ENCODE assay signal across 27 cellular contexts in genomic region chr4:181312066-181312465, GRCh38.
DNase-seq lines count a peak whose midpoint lies in the region; ATAC-seq, FAIRE-seq and TF ChIP-seq lines count a peak whose summit lies in the region.
"Had no signal": no experiment of that assay in that cellular context is flagged by ENCODE, and none has a peak within 500 bp of the region (broad histone marks: within the 10 kb centered on the region; RNA-seq: fewer than 3 reads in every experiment).

No MANE protein-coding gene starts in this region.

- no peak overlapping the region for H3K4me3 ChIP-seq in right atrium auricular region
- no peak overlapping the region for H3K4me3 ChIP-seq in heart right ventricle
- H3K4me3 ChIP-seq in neural progenitor cell, result no peak overlapping the region
- H3K4me3 ChIP-seq: A549; BLaER1 treated with 17β-estradiol and CSF1 and Interleukin-3, amounts not matched to agents 10 nM and 100 nM; GM12878; GM23248 had no signal

- peaks cover 5% of the 10 kb centered on the region for H3K9me3 Mint-ChIP-seq in neural progenitor cell
- H3K9me3 Mint-ChIP-seq: CD4-positive, alpha-beta T cell had no signal

- H3K4me3 Mint-ChIP-seq in neural progenitor cell, result no peak overlapping the region
- H3K4me3 Mint-ChIP-seq: CD14-positive monocyte; CD4-positive, alpha-beta T cell; CD8-positive, alpha-beta memory T cell had no signal

- no peaks in the 10 kb centered on the region for H3K27me3 Mint-ChIP-seq in neural progenitor cell (ENCODE audit: insufficient read depth, low read depth)
- H3K27me3 Mint-ChIP-seq: CD4-positive, alpha-beta T cell; CD8-positive, alpha-beta memory T cell had no signal

- ATAC-seq in Right ventricle myocardium inferior (peak; percentile 86), heart right ventricle (peak; percentile 29 to 96 (median 94)), left ventricle myocardium superior (peak; percentile 98)
- ATAC-seq: A549, GM12878 had no signal

- no peak overlapping the region for H2AFZ ChIP-seq in neural progenitor cell (replicated peaks)
- H2AFZ ChIP-seq: GM23248 had no signal

- no peak overlapping the region for H3K9ac ChIP-seq in neural progenitor cell
- H3K9ac ChIP-seq: BLaER1 treated with 17β-estradiol and CSF1 and Interleukin-3, amounts not matched to agents 10 nM and 100 nM; GM23248 had no signal

- no peak overlapping the region for H3K27ac ChIP-seq in right atrium auricular region
- peak overlapping the region in 6 of 10 donors; percentile 6 to 68 (median 38) for H3K27ac ChIP-seq in heart right ventricle
- no peak overlapping the region for H3K27ac ChIP-seq in neural progenitor cell
- H3K27ac ChIP-seq: A549; BLaER1 treated with 17β-estradiol and CSF1 and Interleukin-3, amounts not matched to agents 10 nM and 100 nM; GM23248 had no signal

- H3K36me3 Mint-ChIP-seq in neural progenitor cell, result peaks cover 1% of the 10 kb centered on the region
- H3K36me3 Mint-ChIP-seq: CD14-positive monocyte; CD8-positive, alpha-beta memory T cell had no signal

- no peak overlapping the region for H3K4me2 ChIP-seq in neural progenitor cell
- H3K4me2 ChIP-seq: A549; BLaER1 treated with 17β-estradiol and CSF1 and Interleukin-3, amounts not matched to agents 10 nM and 100 nM had no signal

- H3K27ac Mint-ChIP-seq in neural progenitor cell, result no peak overlapping the region
- H3K27ac Mint-ChIP-seq: CD14-positive monocyte; CD4-positive, alpha-beta T cell; CD8-positive, alpha-beta memory T cell had no signal

- 9 to 20% methylated on average over 4 of the region's 4 CpGs for WGBS in heart right ventricle, 2 donors

- peaks cover 13% of the 10 kb centered on the region for H3K4me1 Mint-ChIP-seq in neural progenitor cell
- H3K4me1 Mint-ChIP-seq: CD14-positive monocyte; CD8-positive, alpha-beta memory T cell had no signal

- no peak for TF ChIP-seq CTCF in right atrium auricular region (IDR thresholded peaks at IDR 0.05)
- TF ChIP-seq CTCF in heart right ventricle (IDR thresholded peaks at IDR 0.05), result no peak
- TF ChIP-seq CTCF in neural progenitor cell (IDR thresholded peaks at IDR 0.05), result no peak

- no peak for FAIRE-seq in GM19239 (lab: Jason Lieb, UNC)
- FAIRE-seq: A549, D721Med, GM12878, H1 had no signal

- H3K27me3 ChIP-seq in right atrium auricular region (no peaks in the 10 kb centered on the region), heart right ventricle (no peaks in the 10 kb centered on the region), neural progenitor cell (no peaks in the 10 kb centered on the region)
- H3K27me3 ChIP-seq: BE2C; BLaER1 treated with 17β-estradiol and CSF1 and Interleukin-3, amounts not matched to agents 10 nM and 100 nM had no signal

- H3K4me1 ChIP-seq in right atrium auricular region, result no peaks in the 10 kb centered on the region
- peaks cover 0 to 6% (median 0%) of the 10 kb centered on the region in 9 donors for H3K4me1 ChIP-seq in heart right ventricle
- peaks cover 16% of the 10 kb centered on the region for H3K4me1 ChIP-seq in neural progenitor cell
- H3K4me1 ChIP-seq: A549; BLaER1 treated with 17β-estradiol and CSF1 and Interleukin-3, amounts not matched to agents 10 nM and 100 nM had no signal

- DNase-seq in Right ventricle myocardium inferior (ENCODE audit: missing footprints) (no peak), right atrium auricular region (ENCODE audit: low spot score) (no peak), SK-N-DZ (ENCODE audit: low spot score) (peak; percentile 5), heart right ventricle (peak in 1 of 2 donors; percentile 20), left ventricle myocardium superior (peak; percentile 25), neural progenitor cell (ENCODE audit: low spot score) (no peak), GM19239 (ENCODE audit: insufficient read length, low spot score) (no peak), NCI-H2171 treated with DMSO at 0.1 percent for 48 hours (lab: John Stamatoyannopoulos, UW) (no peak)
- DNase-seq: 8988T; ACHN; AML-193; BE2C; CD4-positive, alpha-beta T cell; CD8-positive, alpha-beta memory T cell; DMS 273 treated with DMSO at 0.1 percent for 48 hours; DMS79; EL; GDM1; GM23248; H7; HCEC 1CT had no signal

- H3K36me3 ChIP-seq in right atrium auricular region (no peaks in the 10 kb centered on the region), heart right ventricle (no peaks in the 10 kb centered on the region), neural progenitor cell (no peaks in the 10 kb centered on the region)
- H3K36me3 ChIP-seq: BE2C; BLaER1 treated with 17β-estradiol and CSF1 and Interleukin-3, amounts not matched to agents 10 nM and 100 nM had no signal

- no peaks in the 10 kb centered on the region for H3K9me3 ChIP-seq in right atrium auricular region
- H3K9me3 ChIP-seq in heart right ventricle, result peaks cover 0 to 6% (median 0%) of the 10 kb centered on the region in 11 donors
- peaks cover 9% of the 10 kb centered on the region for H3K9me3 ChIP-seq in neural progenitor cell (ENCODE audit: low read depth)
- H3K9me3 ChIP-seq: A549; BE2C; BLaER1 treated with 17β-estradiol and CSF1 and Interleukin-3, amounts not matched to agents 10 nM and 100 nM had no signal

- H4K20me1 ChIP-seq in neural progenitor cell (ENCODE audit: low read depth), result no peaks in the 10 kb centered on the region
- H4K20me1 ChIP-seq: BLaER1 treated with 17β-estradiol and CSF1 and Interleukin-3, amounts not matched to agents 10 nM and 100 nM had no signal

- no peaks in the 10 kb centered on the region for H3F3A ChIP-seq in neural progenitor cell (ENCODE audit: low read depth)

- intact Hi-C loops in Right ventricle myocardium inferior (cut with DNase I), result no loop called here
- intact Hi-C loops in heart right ventricle (cut with DNase I), result no loop called here
- intact Hi-C loops in left ventricle myocardium superior (cut with micrococcal nuclease), result no loop called here

- no peaks in the 10 kb centered on the region for H3K79me2 ChIP-seq in neural progenitor cell (ENCODE audit: low read depth)

Comparison
In these comparisons a context has a peak if more than half of its experiments do, and no peak if none do; other contexts are left out.
1. DNase-seq: peak in SK-N-DZ (single experiment) and left ventricle myocardium superior (single experiment); none in Right ventricle myocardium inferior (single experiment), right atrium auricular region (single experiment), neural progenitor cell (single experiment), GM19239 (single experiment) and NCI-H2171 treated with DMSO at 0.1 percent for 48 hours (single experiment).
2. H3K27ac ChIP-seq: peak in heart right ventricle (6 of 10); none in right atrium auricular region (0 of 2) and neural progenitor cell (single experiment).
3. Peak in every context shown above with its lines, with median percentiles within 50 percentile points of each other: ATAC-seq.